Comparison of ENCODE assay signal across 8 cellular contexts in genomic region chr1:224432672-224433040, GRCh38. TPM values are rescaled to one million over a fixed set of nuclear protein-coding genes. Genes with fewer than 3 reads are reported as not detected.
DNase-seq lines count a peak whose midpoint lies in the region; ATAC-seq and TF ChIP-seq lines count a peak whose summit lies in the region.

No MANE protein-coding gene starts in this region.

- TF ChIP-seq CTCF in CD4-positive, alpha-beta T cell (IDR thresholded peaks at IDR 0.05): no peak

- H3K27ac ChIP-seq in CD4-positive, alpha-beta T cell (ENCODE audit: low read depth, low read length): peak overlapping the region; percentile 83
- H3K27ac ChIP-seq in angular gyrus (ENCODE audit: low read depth, low read length) (peak overlapping the region; percentile 43), iPS-20b (ENCODE audit: low read length) (no peak overlapping the region)

- H3K4me1 ChIP-seq in iPS-20b (ENCODE audit: insufficient read depth, low read length): peaks cover 13% of the 10 kb centered on the region

- H3K4me3 ChIP-seq in iPS-20b (ENCODE audit: low read length): peak overlapping the region; percentile 93

- intact Hi-C loops in CD4-positive, alpha-beta T cell (cut with DNase I, micrococcal nuclease): loop anchor here (2.0 to 10.0 kb wide), 5 partner anchors 24 to 1718 kb away; partner anchors contain the start of genes AIDA (in 1 of the 2), BROX (in 1 of the 2), CNIH4 (in 1 of the 2) and DEGS1 (in 1 of the 2)

- peaks cover 75% of the 10 kb centered on the region for H3K4me1 Mint-ChIP-seq in CD4-positive, alpha-beta T cell (ENCODE audit: low read depth)
- H3K4me1 Mint-ChIP-seq in stimulated activated naive B cell treated with anti-CD40 and anti-IgM and Interleukin-4, amounts not matched to agents 10 μg/mL and 1 μg/mL and 100 μg/mL, for 72 hours: peaks cover 25 to 57% of the 10 kb centered on the region in 2 donors

- CTCF ChIA-PET in CD4-positive, alpha-beta T cell (lab: Charles Lee): no interaction called here

- H3K36me3 ChIP-seq in iPS-20b (ENCODE audit: insufficient read depth, low read depth, low read length): peaks cover 53% of the 10 kb centered on the region

- H3K27ac Mint-ChIP-seq in CD4-positive, alpha-beta T cell: peak overlapping the region; percentile 86
- H3K27ac Mint-ChIP-seq in stimulated activated naive B cell treated with anti-CD40 and anti-IgM and Interleukin-4, amounts not matched to agents 10 μg/mL and 1 μg/mL and 100 μg/mL, for 72 hours: peak overlapping the region; percentile 97

- DNase-seq in CD4-positive, alpha-beta T cell: no peak
- DNase-seq in KBM-7 (peak; percentile 37), NCI-H1436 treated with DMSO at 0.1 percent for 48 hours (lab: John Stamatoyannopoulos, UW) (no peak), NCI-H1092 treated with DMSO at 0.1 percent for 48 hours (lab: John Stamatoyannopoulos, UW) (no peak)
- DNase-seq in stimulated activated naive B cell treated with anti-CD40 and anti-IgM and Interleukin-4, amounts not matched to agents 10 μg/mL and 1 μg/mL and 100 μg/mL, for 72 hours: no peak

- no peaks in the 10 kb centered on the region for H3K27me3 ChIP-seq in CD4-positive, alpha-beta T cell (ENCODE audit: control insufficient read depth, insufficient read depth, low read length)
- no peaks in the 10 kb centered on the region for H3K27me3 ChIP-seq in iPS-20b (ENCODE audit: insufficient read depth, low read length)

- H3K9me3 Mint-ChIP-seq in CD4-positive, alpha-beta T cell: no peaks in the 10 kb centered on the region
- H3K9me3 Mint-ChIP-seq in stimulated activated naive B cell treated with anti-CD40 and anti-IgM and Interleukin-4, amounts not matched to agents 10 μg/mL and 1 μg/mL and 100 μg/mL, for 72 hours: no peaks in the 10 kb centered on the region

- ATAC-seq in CD4-positive, alpha-beta T cell (ENCODE audit: poor library complexity): no peak
- ATAC-seq in stimulated activated naive B cell treated with anti-CD40 and anti-IgM and Interleukin-4, amounts not matched to agents 10 μg/mL and 1 μg/mL and 100 μg/mL, for 72 hours (replicated peaks): no peak
- no peak for ATAC-seq in HG03175 (IDR thresholded peaks at IDR 0.05; ENCODE audit: unreplicated experiment)

- H3K9me3 ChIP-seq in CD4-positive, alpha-beta T cell (ENCODE audit: control insufficient read depth, low read length): no peaks in the 10 kb centered on the region
- H3K9me3 ChIP-seq in iPS-20b (ENCODE audit: insufficient read depth, low read depth, low read length): no peaks in the 10 kb centered on the region

- POLR2A ChIA-PET in CD4-positive, alpha-beta T cell (lab: Charles Lee): interaction anchor here (1.2 to 3.8 kb wide), 11 partner anchors 10 to 996 kb away, joined by 3 to 17 read pairs (median 6); partner anchors contain the start of gene DEGS1

- peaks cover 63% of the 10 kb centered on the region for H3K36me3 Mint-ChIP-seq in CD4-positive, alpha-beta T cell (ENCODE audit: low read depth)
- H3K36me3 Mint-ChIP-seq in stimulated activated naive B cell treated with anti-CD40 and anti-IgM and Interleukin-4, amounts not matched to agents 10 μg/mL and 1 μg/mL and 100 μg/mL, for 72 hours: peaks cover 25 to 32% of the 10 kb centered on the region in 2 donors

- H3K4me3 Mint-ChIP-seq in CD4-positive, alpha-beta T cell: peak overlapping the region; percentile 88
- peak overlapping the region; percentile 91 to 99 for H3K4me3 Mint-ChIP-seq in stimulated activated naive B cell treated with anti-CD40 and anti-IgM and Interleukin-4, amounts not matched to agents 10 μg/mL and 1 μg/mL and 100 μg/mL, for 72 hours

- peak overlapping the region; percentile 77; the same call in 1 of the 2 replicates for H3K9ac ChIP-seq in iPS-20b (ENCODE audit: low read depth, low read length)

- in situ Hi-C loops in KBM-7 (cut with MboI; ENCODE audit: low pct_unique_long_range_greater_than_20kb, low sequenced_read_pairs): no loop called here

- no peaks in the 10 kb centered on the region for H3K27me3 Mint-ChIP-seq in CD4-positive, alpha-beta T cell
- H3K27me3 Mint-ChIP-seq in stimulated activated naive B cell treated with anti-CD40 and anti-IgM and Interleukin-4, amounts not matched to agents 10 μg/mL and 1 μg/mL and 100 μg/mL, for 72 hours: no peaks in the 10 kb centered on the region

RNA-seq across cellular contexts. Expression of gene WDR26, which starts 1.9 kb away (rescaled TPM):
- total RNA-seq in CD4-positive, alpha-beta T cell: 100 to 1,000 TPM; 173 to 176 TPM
